In genomic region chr9:132534832-132535231, GRCh38 we compare ENCODE assay signal across 9 cellular contexts. TPM values are rescaled to one million over a fixed set of nuclear protein-coding genes. Genes with fewer than 3 reads are reported as not detected.
"Had no signal": no experiment of that assay in that cellular context is flagged by ENCODE, and none has a peak within 500 bp of the region (broad histone marks: within the 10 kb centered on the region; RNA-seq: fewer than 3 reads in every experiment).

No MANE protein-coding gene starts in this region.

- H3K4me3 ChIP-seq: K562 had no signal

- H3K4me1 Mint-ChIP-seq: IgD-negative memory B cell had no signal

- H3K4me3 Mint-ChIP-seq: IgD-negative memory B cell had no signal

- H3K27ac Mint-ChIP-seq: IgD-negative memory B cell had no signal

- ATAC-seq: K562 had no signal

- DNase-seq: IMR-90, KBM-7, KG1 had no signal

- H3K36me3 Mint-ChIP-seq: IgD-negative memory B cell had no signal

- H3K27ac ChIP-seq: HL-60 had no signal

- FAIRE-seq: HTR-8/SVneo, K562 had no signal

RNA-seq across cellular contexts. Expression of gene BARHL1, which starts 47.6 kb away (rescaled TPM):
- total RNA-seq: HT-29, HT1080, IMR-90, K562 had no signal
- polyA plus RNA-seq: IgD-negative memory B cell, IMR-90, K562 had no signal
